In genomic region chr11:74720596-74721478, GRCh38 we compare ENCODE assay signal across 12 cellular contexts. TPM values are rescaled to one million over a fixed set of nuclear protein-coding genes. Genes with fewer than 3 reads are reported as not detected.
A peak's percentile ranks its signal among the peaks of the same experiment; 100 is the strongest.
DNase-seq lines count a peak whose midpoint lies in the region; ATAC-seq, FAIRE-seq and TF ChIP-seq lines count a peak whose summit lies in the region.
"Had no signal": no experiment of that assay in that cellular context is flagged by ENCODE, and none has a peak within 500 bp of the region (broad histone marks: within the 10 kb centered on the region; RNA-seq: fewer than 3 reads in every experiment).

No MANE protein-coding gene starts in this region.

- H3K36me3 Mint-ChIP-seq in endodermal cell (ENCODE audit: low read depth) = no peaks in the 10 kb centered on the region
- H3K36me3 Mint-ChIP-seq: CD4-positive, CD25-positive, alpha-beta regulatory T cell had no signal

- POLR2A ChIA-PET in IMR-90 (lab: Charles Lee; ENCODE audit: unreplicated experiment) = interaction anchor here (0.9 kb wide), 1 partner anchor 18 kb away, joined by 3 read pairs; no protein-coding TSS in a partner anchor

- H2AK5ac ChIP-seq in IMR-90 (ENCODE audit: low read depth, low read length) = peak overlapping the region; percentile 98

- H3K36me3 ChIP-seq in IMR-90 (ENCODE audit: control insufficient read depth, insufficient read depth, low read length) = no peaks in the 10 kb centered on the region
- H3K36me3 ChIP-seq in endodermal cell (ENCODE audit: control insufficient read depth, insufficient read depth, low read length) = no peaks in the 10 kb centered on the region
- no peaks in the 10 kb centered on the region for H3K36me3 ChIP-seq in left lung

- H3K4me2 ChIP-seq in IMR-90 (ENCODE audit: low read depth, low read length) = peak overlapping the region; percentile 48; the same call in 1 of the 2 replicates

- intact Hi-C loops in IMR-90 (cut with micrococcal nuclease) (loop anchor here (5.0 kb wide), 1 partner anchor 584 kb away; no protein-coding TSS in a partner anchor), left lung (cut with DNase I) (no loop called here), sciatic nerve (cut with DNase I) (no loop called here)

- H3K27ac ChIP-seq in IMR-90 (ENCODE audit: insufficient read depth, low read length) (peak overlapping the region; percentile 92), endodermal cell (ENCODE audit: low read depth, low read length) (no peak overlapping the region), left lung (peak overlapping the region in 1 of 2 donors; percentile 62)

- no peak for FAIRE-seq in H54 (lab: Jason Lieb, UNC)
- FAIRE-seq: GM12891 had no signal

- H3K79me1 ChIP-seq in IMR-90 (ENCODE audit: low read depth in 1 of 2, low read length in 2 of 2) = no peaks in the 10 kb centered on the region

- in situ Hi-C loops in IMR-90 (cut with MboI; ENCODE audit: low sequenced_read_pairs) = no loop called here

- H4K8ac ChIP-seq in IMR-90 (ENCODE audit: low read depth in 2 of 2, low read length in 2 of 2) = peak overlapping the region; percentile 69 to 92

- H3K27me3 ChIP-seq in IMR-90 (ENCODE audit: control insufficient read depth, insufficient read depth, low read length) (no peaks in the 10 kb centered on the region), endodermal cell (ENCODE audit: control insufficient read depth, insufficient read depth, low read length, poor library complexity, severe bottlenecking) (peaks cover 19% of the 10 kb centered on the region), left lung (peaks cover 0 to 5% of the 10 kb centered on the region in 2 donors)

- CTCF ChIA-PET in IMR-90 (lab: Yijun Ruan, JAX) = interaction anchor here (0.6 to 1.4 kb wide), 3 partner anchors 18 to 20 kb away, joined by 3 to 5 read pairs (median 3); no protein-coding TSS in a partner anchor

- peak overlapping the region; percentile 95 for H2BK15ac ChIP-seq in IMR-90 (ENCODE audit: low read depth, low read length)

- H3K27me3 Mint-ChIP-seq in endodermal cell (ENCODE audit: insufficient read depth) = peaks cover 29% of the 10 kb centered on the region

- H2AK9ac ChIP-seq in IMR-90 (replicated peaks; ENCODE audit: low read depth, low read length, poor library complexity) = peak overlapping the region; percentile 10

- peak; percentile 78 for ATAC-seq in IMR-90 (ENCODE audit: low read depth)
- ATAC-seq in left lung = peak; percentile 77
- peak; percentile 84 for ATAC-seq in sciatic nerve
- ATAC-seq in GM19328 (IDR thresholded peaks at IDR 0.05; ENCODE audit: unreplicated experiment) = no peak
- no peak for ATAC-seq in GM19023 (IDR thresholded peaks at IDR 0.05; ENCODE audit: unreplicated experiment)

- peak overlapping the region; percentile 90 for H4K5ac ChIP-seq in IMR-90 (ENCODE audit: low read depth, low read length)

- H3K9me3 ChIP-seq in IMR-90 (ENCODE audit: control insufficient read depth, insufficient read depth, low read length) = no peaks in the 10 kb centered on the region
- no peaks in the 10 kb centered on the region for H3K9me3 ChIP-seq in endodermal cell (ENCODE audit: control insufficient read depth, low read length)
- H3K9me3 ChIP-seq in left lung = no peaks in the 10 kb centered on the region

- TF ChIP-seq CTCF in IMR-90 (conservative IDR thresholded peaks at IDR 0.05; ENCODE audit: low read depth, low read length) (no peak), endodermal cell (conservative IDR thresholded peaks at IDR 0.05) (no peak), left lung (IDR thresholded peaks at IDR 0.05) (no peak)

- no peaks in the 10 kb centered on the region for H4K20me1 ChIP-seq in IMR-90 (ENCODE audit: insufficient read depth, low read length)

- H3K27ac Mint-ChIP-seq in endodermal cell = no peak overlapping the region

- H3K4me1 ChIP-seq in IMR-90 (ENCODE audit: control insufficient read depth, insufficient read depth, low read length) = peaks cover 51% of the 10 kb centered on the region
- H3K4me1 ChIP-seq in endodermal cell (ENCODE audit: control insufficient read depth, insufficient read depth, low read length) = peaks cover 5% of the 10 kb centered on the region
- no peaks in the 10 kb centered on the region for H3K4me1 ChIP-seq in left lung

- no peaks in the 10 kb centered on the region for H3K9me3 Mint-ChIP-seq in endodermal cell

- H4K91ac ChIP-seq in IMR-90 (ENCODE audit: insufficient read depth, low read depth, low read length) = peak overlapping the region; percentile 96

- H3K4me3 ChIP-seq in IMR-90 (ENCODE audit: insufficient read depth, low read depth, low read length) = no peak overlapping the region
- H3K4me3 ChIP-seq in endodermal cell (ENCODE audit: low read length) = no peak overlapping the region
- H3K4me3 ChIP-seq in left lung = no peak overlapping the region

- H3K9me1 ChIP-seq in IMR-90 (ENCODE audit: insufficient read depth, low read length) = peaks cover 20% of the 10 kb centered on the region

- H3K56ac ChIP-seq in IMR-90 (ENCODE audit: extremely low read depth, insufficient read depth, low read length) = peak overlapping the region; percentile 59

- H3K23ac ChIP-seq in IMR-90 (ENCODE audit: low read depth, low read length) = peak overlapping the region; percentile 77

- WGBS in IMR-90 (ENCODE audit: extremely low coverage in 2 of 2, insufficient read length in 1 of 2), 2 experiments = 0% methylated on average over 1 of the region's 17 CpGs; no CpG with 5 or more reads in 1 of the 2 experiments
- WGBS in endodermal cell (ENCODE audit: insufficient coverage in 1 of 2, insufficient read length in 1 of 2), 2 experiments = 73 to 80% methylated on average over 9 to 17 of the region's 17 CpGs

- dilution Hi-C loops in IMR-90 (cut with HindIII; ENCODE audit: low sequenced_read_pairs, unreplicated experiment) = no loop called here

- peak overlapping the region; percentile 89 for H2BK5ac ChIP-seq in IMR-90 (ENCODE audit: low read depth, low read length, poor library complexity, severe bottlenecking)

- peak overlapping the region; percentile 94 for H2BK20ac ChIP-seq in IMR-90 (ENCODE audit: low read depth, low read length)

- H3K4me3 Mint-ChIP-seq in endodermal cell = no peak overlapping the region
- H3K4me3 Mint-ChIP-seq: CD4-positive, CD25-positive, alpha-beta regulatory T cell had no signal

- H3K4me1 Mint-ChIP-seq in endodermal cell = peaks cover 24% of the 10 kb centered on the region

- H2BK120ac ChIP-seq in IMR-90 (ENCODE audit: low read depth, low read length) = peak overlapping the region; percentile 90

- H3K14ac ChIP-seq in IMR-90 (replicated peaks; ENCODE audit: low read depth, low read length) = peak overlapping the region; percentile 69

- TF ChIP-seq POLR2A in IMR-90 (IDR thresholded peaks at IDR 0.05; ENCODE audit: low read depth, low read length) = no peak
- TF ChIP-seq POLR2A in H54 (IDR thresholded peaks at IDR 0.05; ENCODE audit: low read depth, low read length) = no peak

- TF ChIP-seq RAD21 in IMR-90 (IDR thresholded peaks at IDR 0.05; ENCODE audit: low read length) = no peak

- peak; percentile 89 for DNase-seq in IMR-90
- DNase-seq in endodermal cell = peak; percentile 61
- DNase-seq in left lung = peak in 1 of 2 donors; percentile 46
- DNase-seq in sciatic nerve (ENCODE audit: low spot score) = no peak
- no peak for DNase-seq in H54 (ENCODE audit: insufficient read length, low spot score)
- no peak for DNase-seq in Kasumi-1 (lab: John Stamatoyannopoulos, UW)
- DNase-seq: CD4-positive, CD25-positive, alpha-beta regulatory T cell; stimulated activated CD4-positive, alpha-beta T cell treated with anti-CD3 and anti-CD28 coated beads, Interleukin-15, amount 100 ng/mL, for 24 hours had no signal

- H2AFZ ChIP-seq in IMR-90 (replicated peaks; ENCODE audit: low read length, poor library complexity) = peak overlapping the region; percentile 70

- H3K4ac ChIP-seq in IMR-90 (ENCODE audit: low read depth, low read length) = peak overlapping the region; percentile 89

- H3K9ac ChIP-seq in IMR-90 (ENCODE audit: low read depth, low read length) (peak overlapping the region; percentile 62), endodermal cell (ENCODE audit: extremely low read depth, low read length, poor library complexity, severe bottlenecking) (no peak overlapping the region)

- peak overlapping the region; percentile 93 for H3K18ac ChIP-seq in IMR-90 (ENCODE audit: low read depth, low read length)

- BruUV-seq in IMR-90 (replicated peaks; lab: Mats Ljungman, UMichigan) = no TSS peak

TF ChIP-seq in IMR-90, 13 proteins besides CTCF, POLR2A, EP300 and RAD21 (continues in another document):
- peak; percentile 50 for TF ChIP-seq BHLHE40 (IDR thresholded peaks at IDR 0.05; ENCODE audit: low read depth, low read length)
- peak; percentile 96 for TF ChIP-seq CEBPB (IDR thresholded peaks at IDR 0.05; ENCODE audit: low read depth, low read length)
- no peak for TF ChIP-seq RCOR1 (IDR thresholded peaks at IDR 0.05; ENCODE audit: insufficient replicate concordance, low read length)
- 0 out of 2 replicates have a peak, but pooled peaks have one; percentile 28 for TF ChIP-seq MXI1 (IDR thresholded peaks at IDR 0.05; ENCODE audit: borderline replicate concordance, low read depth, low read length)
- no peak for TF ChIP-seq USF2 (IDR thresholded peaks at IDR 0.05; ENCODE audit: low read depth, low read length)
- TF ChIP-seq SMC3 (IDR thresholded peaks at IDR 0.05; ENCODE audit: low read depth, low read length) = 0 out of 2 replicates have a peak, but pooled peaks have one; percentile 2
- TF ChIP-seq MAFK (IDR thresholded peaks at IDR 0.05; ENCODE audit: low read depth, low read length) = no peak

RNA-seq across cellular contexts. Expression of gene CHRDL2, which starts 10.4 kb away (rescaled TPM):
- total RNA-seq in IMR-90 (2012; rRNA removed) (not detected in 2 replicates), endodermal cell (1 to 10 TPM in 1 of 2 donors, under 1 TPM in 1; 0.44 to 1.2 TPM), left lung (1 to 10 TPM; 1.3 to 5.2 TPM), sciatic nerve (0.89 TPM)
- 0.37 and 0.80 TPM in 2 replicates for polyA plus RNA-seq in IMR-90 (2012; rRNA removed)
- 0.95 and 2.3 TPM in 2 replicates for polyA plus RNA-seq in IMR-90 (2012; cell fraction: cytosol; rRNA removed)
- polyA plus RNA-seq in IMR-90 (2012; cell fraction: nucleus; rRNA removed; ENCODE audit: low replicate concordance) = 0.64 and 0.66 TPM in 2 replicates
- 0.53 TPM for polyA plus RNA-seq in endodermal cell (2013, experiment 1 of 2)
- polyA plus RNA-seq in endodermal cell (2013, experiment 2 of 2) = 0.33 TPM
- total RNA-seq: CD4-positive, CD25-positive, alpha-beta regulatory T cell; kidney epithelial cell had no signal
- polyA plus RNA-seq: CD4-positive, CD25-positive, alpha-beta regulatory T cell had no signal

RNA-seq across cellular contexts. Expression of gene RNF169, which starts 27.8 kb away (rescaled TPM):
- total RNA-seq in IMR-90 (2012; rRNA removed) = 23.3 and 28.1 TPM in 2 replicates
- 3.0 and 3.6 TPM in 2 replicates for polyA plus RNA-seq in IMR-90 (2012; rRNA removed)
- 0.73 and 0.82 TPM in 2 replicates for polyA plus RNA-seq in IMR-90 (2012; cell fraction: cytosol; rRNA removed)
- polyA plus RNA-seq in IMR-90 (2012; cell fraction: nucleus; rRNA removed; ENCODE audit: low replicate concordance) = 1.2 and 7.6 TPM in 2 replicates
- 10 to 100 TPM; 18.3 to 23.6 TPM for total RNA-seq in endodermal cell
- 12.1 TPM for polyA plus RNA-seq in endodermal cell (2013, experiment 1 of 2)
- 13.4 TPM for polyA plus RNA-seq in endodermal cell (2013, experiment 2 of 2)
- total RNA-seq in left lung = 10 to 100 TPM; 19.4 to 23.6 TPM
- total RNA-seq in sciatic nerve = 23.8 TPM

Comparison
In these comparisons a context has a peak if more than half of its experiments do, and no peak if none do; other contexts are left out.
1. ATAC-seq: peak in IMR-90 (single experiment), left lung (single experiment) and sciatic nerve (single experiment); none in GM19328 (single experiment) and GM19023 (single experiment).
2. DNase-seq: peak in IMR-90 (single experiment) and endodermal cell (single experiment); none in sciatic nerve (single experiment), H54 (single experiment) and Kasumi-1 (0 of 2).